Comparison of ENCODE assay signal across 9 cellular contexts in the genomic region with DNA sequence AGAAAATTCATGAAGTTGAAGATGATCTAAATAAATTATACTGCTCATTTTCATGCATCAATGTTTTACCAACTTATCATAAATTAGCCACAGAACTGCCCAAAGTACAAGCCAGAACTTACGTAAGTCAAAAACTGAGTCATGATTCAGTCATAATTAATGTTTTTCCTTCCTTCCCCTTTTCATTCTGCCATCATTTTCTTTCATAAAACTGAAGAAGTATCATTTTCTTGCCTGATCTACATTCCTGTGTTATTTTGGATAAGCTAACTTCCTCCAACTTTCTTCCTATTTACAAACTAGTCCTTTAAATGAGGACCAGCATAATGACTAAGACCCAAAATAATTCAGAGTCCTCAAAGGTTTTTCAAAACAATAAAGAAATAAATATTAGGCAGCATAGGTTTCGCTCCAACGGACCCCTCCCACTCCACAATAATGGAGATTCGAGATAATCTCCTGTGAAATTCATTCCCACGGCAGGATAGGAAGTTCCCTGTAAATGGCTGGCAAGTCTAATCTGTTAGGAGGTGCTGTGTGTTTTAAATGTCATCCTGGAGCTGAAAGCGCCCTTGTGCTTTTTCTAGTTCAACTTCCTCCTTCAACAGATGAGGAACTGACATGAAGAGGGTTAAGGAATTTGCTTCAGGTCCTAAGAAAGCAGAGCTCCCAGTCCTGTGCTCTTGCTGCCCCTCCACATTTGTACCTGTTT.
DNase-seq lines count a peak whose midpoint lies in the region; ATAC-seq, FAIRE-seq and TF ChIP-seq lines count a peak whose summit lies in the region.
"Had no signal": no experiment of that assay in that cellular context is flagged by ENCODE, and none has a peak within 500 bp of the region (broad histone marks: within the 10 kb centered on the region; RNA-seq: fewer than 3 reads in every experiment).

No MANE protein-coding gene starts in this region.

- TF ChIP-seq POLR2A in HepG2 (IDR thresholded peaks at IDR 0.05; ENCODE audit: insufficient read depth in 1 of 2, low read depth in 2 of 2, low read length in 2 of 2) (no peak), right lobe of liver (IDR thresholded peaks at IDR 0.05) (no peak)

- H3K4me3 ChIP-seq in liver (ENCODE audit: low read depth in 1 of 3, low read length in 3 of 3) (no peak overlapping the region), HepG2 (replicated peaks in 1 of 3; ENCODE audit: insufficient read depth in 1 of 3, low read depth in 2 of 3, low read length in 3 of 3) (no peak overlapping the region), mammary epithelial cell (replicated peaks in 1 of 3; ENCODE audit: insufficient read depth in 1 of 3, low read depth in 2 of 3, low read length in 3 of 3) (no peak overlapping the region), right lobe of liver (no peak overlapping the region)

- H3K36me3 Mint-ChIP-seq in activated CD4-positive, alpha-beta memory T cell treated with anti-CD3 and anti-CD28 coated beads for 36 hours = no peaks in the 10 kb centered on the region
- H3K36me3 Mint-ChIP-seq in activated naive CD4-positive, alpha-beta T cell treated with anti-CD3 and anti-CD28 coated beads, Interleukin-2, amount 50 U/mL, for 72 hours = no peaks in the 10 kb centered on the region

- intact Hi-C loops in HepG2 (cut with micrococcal nuclease; ENCODE audit: unreplicated experiment) = no loop called here
- intact Hi-C loops in mammary epithelial cell (cut with micrococcal nuclease) = no loop called here
- intact Hi-C loops in right lobe of liver (cut with DNase I) = no loop called here
- intact Hi-C loops in activated CD4-positive, alpha-beta memory T cell treated with anti-CD3 and anti-CD28 coated beads for 36 hours (cut with micrococcal nuclease) = no loop called here

- no peak for FAIRE-seq in HepG2 (lab: Jason Lieb, UNC)

- no peaks in the 10 kb centered on the region for H3K4me1 Mint-ChIP-seq in activated CD4-positive, alpha-beta memory T cell treated with anti-CD3 and anti-CD28 coated beads for 36 hours (ENCODE audit: low read depth)

- no peak overlapping the region for H3K4me3 Mint-ChIP-seq in activated CD4-positive, alpha-beta memory T cell treated with anti-CD3 and anti-CD28 coated beads for 36 hours

- H3K4me1 ChIP-seq in liver (ENCODE audit: control insufficient read depth in 4 of 4, insufficient read depth in 4 of 4, low read length in 3 of 4) (no peaks in the 10 kb centered on the region), HepG2 (ENCODE audit: insufficient read depth, low read length) (no peaks in the 10 kb centered on the region), mammary epithelial cell (ENCODE audit: insufficient read depth, low read length) (peaks cover 14% of the 10 kb centered on the region), right lobe of liver (no peaks in the 10 kb centered on the region)

- H3K79me2 ChIP-seq in HepG2 (ENCODE audit: insufficient read depth, low read length) (no peaks in the 10 kb centered on the region), mammary epithelial cell (ENCODE audit: insufficient read depth, low read length) (no peaks in the 10 kb centered on the region)

- H3K9me3 ChIP-seq in liver (ENCODE audit: control insufficient read depth in 4 of 4, low read length in 3 of 4) = no peaks in the 10 kb centered on the region
- no peaks in the 10 kb centered on the region for H3K9me3 ChIP-seq in HepG2 (ENCODE audit: low read length)
- H3K9me3 ChIP-seq in mammary epithelial cell (replicated peaks; ENCODE audit: insufficient read depth, low read length) = no peaks in the 10 kb centered on the region
- no peaks in the 10 kb centered on the region for H3K9me3 ChIP-seq in right lobe of liver

- CTCF ChIA-PET in HepG2 (lab: Yijun Ruan, JAX; ENCODE audit: low intra/inter-chr PET ratio, low total read pairs) (no interaction called here), mammary epithelial cell (lab: Charles Lee; ENCODE audit: low non-redundant PET) (no interaction called here)
- CTCF ChIA-PET in activated CD4-positive, alpha-beta memory T cell treated with anti-CD3 and anti-CD28 coated beads for 36 hours (lab: Charles Lee) = interaction anchor here (0.6 kb wide), 1 partner anchor 473 kb away, joined by 3 read pairs; no protein-coding TSS in a partner anchor

- H4K20me1 ChIP-seq in HepG2 (ENCODE audit: insufficient read depth, low read length) (no peaks in the 10 kb centered on the region), mammary epithelial cell (ENCODE audit: insufficient read depth, low read length) (no peaks in the 10 kb centered on the region)

- H3K9me3 Mint-ChIP-seq in activated CD4-positive, alpha-beta memory T cell treated with anti-CD3 and anti-CD28 coated beads for 36 hours = no peaks in the 10 kb centered on the region
- H3K9me3 Mint-ChIP-seq in activated naive CD4-positive, alpha-beta T cell treated with anti-CD3 and anti-CD28 coated beads, Interleukin-2, amount 50 U/mL, for 72 hours = no peaks in the 10 kb centered on the region

- H3K27me3 ChIP-seq in liver (ENCODE audit: control insufficient read depth in 4 of 4, insufficient read depth in 4 of 4, low read length in 3 of 4) (no peaks in the 10 kb centered on the region), HepG2 (ENCODE audit: control insufficient read depth in 1 of 2, insufficient read depth in 2 of 2, low read length in 2 of 2) (no peaks in the 10 kb centered on the region), mammary epithelial cell (ENCODE audit: insufficient read depth, low read length) (no peaks in the 10 kb centered on the region), right lobe of liver (no peaks in the 10 kb centered on the region)

- WGBS in liver = 69% methylated on average over 6 of the region's 6 CpGs
- 95% methylated on average over 6 of the region's 6 CpGs for WGBS in HepG2 (ENCODE audit: low lambda C conversion rate)
- WGBS in mammary epithelial cell (ENCODE audit: low coverage, missing lambda C conversion rate) = 79% methylated on average over 6 of the region's 6 CpGs
- 49% methylated on average over 6 of the region's 6 CpGs for WGBS in right lobe of liver (ENCODE audit: insufficient coverage, low coverage, low lambda C conversion rate, missing lambda C conversion rate)

- no peak for TF ChIP-seq RAD21 in liver (IDR thresholded peaks at IDR 0.05)
- no peak for TF ChIP-seq RAD21 in HepG2 (CRISPR knock-in tag; IDR thresholded peaks at IDR 0.05)

- no peak overlapping the region for H3K27ac Mint-ChIP-seq in activated CD4-positive, alpha-beta memory T cell treated with anti-CD3 and anti-CD28 coated beads for 36 hours
- no peak overlapping the region for H3K27ac Mint-ChIP-seq in activated naive CD4-positive, alpha-beta T cell treated with anti-CD3 and anti-CD28 coated beads, Interleukin-2, amount 50 U/mL, for 72 hours

- H3K9ac ChIP-seq in liver (ENCODE audit: low read depth in 1 of 2, low read length in 2 of 2) (no peak overlapping the region), HepG2 (ENCODE audit: insufficient read depth, low read depth, low read length) (no peak overlapping the region), mammary epithelial cell (ENCODE audit: insufficient read depth, low read length) (no peak overlapping the region)

- H3K36me3 ChIP-seq in liver (ENCODE audit: control insufficient read depth in 4 of 4, insufficient read depth in 3 of 4, low read depth in 1 of 4, low read length in 3 of 4) (peaks cover 0 to 22% (median 20%) of the 10 kb centered on the region in 4 donors), HepG2 (replicated peaks in 1 of 2; ENCODE audit: control insufficient read depth in 1 of 2, insufficient read depth in 2 of 2, low read length in 2 of 2) (peaks cover 15 to 37% of the 10 kb centered on the region in 2 experiments; a peak in 4 of 5 replicates), mammary epithelial cell (ENCODE audit: insufficient read depth, low read length) (no peaks in the 10 kb centered on the region), right lobe of liver (peaks cover 0 to 5% (median under 1%) of the 10 kb centered on the region in 4 donors)

- TF ChIP-seq CTCF in liver (IDR thresholded peaks at IDR 0.05; ENCODE audit: low read depth, low read length, missing input control) (no peak), HepG2 (CRISPR knock-in tag; IDR thresholded peaks at IDR 0.05) (no peak), mammary epithelial cell (conservative IDR thresholded peaks at IDR 0.05 in 1 of 2, IDR thresholded peaks at IDR 0.05 in 1 of 2; ENCODE audit: extremely low read depth in 1 of 2, insufficient read depth in 1 of 2, low read depth in 1 of 2, low read length in 2 of 2) (no peak), right lobe of liver (IDR thresholded peaks at IDR 0.05) (no peak)

- ATAC-seq in HepG2 (no peak), right lobe of liver (peak; percentile 47 to 68 (median 62)), GM21529 (IDR thresholded peaks at IDR 0.05; ENCODE audit: unreplicated experiment) (no peak)
- no peak for ATAC-seq in activated naive CD4-positive, alpha-beta T cell treated with anti-CD3 and anti-CD28 coated beads, Interleukin-2, amount 50 U/mL, for 72 hours

- in situ Hi-C loops in HepG2 (cut with HindIII; ENCODE audit: extremely low pct_ligation_motif_present, low pct_unique_long_range_greater_than_20kb) (no loop called here), mammary epithelial cell (cut with MboI; ENCODE audit: low sequenced_read_pairs in 2 of 2) (no loop called here)

- BruUV-seq in HepG2 (replicated peaks; lab: Mats Ljungman, UMichigan) (no TSS peak), mammary epithelial cell (replicated peaks; lab: Mats Ljungman, UMichigan) (no TSS peak)

- H3K27me3 Mint-ChIP-seq in activated CD4-positive, alpha-beta memory T cell treated with anti-CD3 and anti-CD28 coated beads for 36 hours = no peaks in the 10 kb centered on the region

- peak overlapping the region in 1 of 2 donors; percentile 48 for H3K27ac ChIP-seq in liver (ENCODE audit: low read depth in 1 of 2, low read length in 2 of 2)
- no peak overlapping the region for H3K27ac ChIP-seq in HepG2 (ENCODE audit: extremely low read length, insufficient read depth, low read length)
- no peak overlapping the region for H3K27ac ChIP-seq in mammary epithelial cell (ENCODE audit: insufficient read depth, low read depth, low read length)
- H3K27ac ChIP-seq in right lobe of liver = peak overlapping the region in 2 of 3 donors; percentile 15 to 49

- dilution Hi-C loops in mammary epithelial cell (cut with HindIII; ENCODE audit: low sequenced_read_pairs) = no loop called here

- no peak overlapping the region for H3K4me2 ChIP-seq in HepG2 (ENCODE audit: low read depth, low read length)
- H3K4me2 ChIP-seq in mammary epithelial cell (ENCODE audit: insufficient read depth, low read depth, low read length) = peak overlapping the region; percentile 9

- DNase-seq in HepG2 (ENCODE audit: low spot score) = no peak
- peak; percentile 62 for DNase-seq in mammary epithelial cell
- DNase-seq in right lobe of liver = no peak
- no peak for DNase-seq in activated CD4-positive, alpha-beta memory T cell treated with anti-CD3 and anti-CD28 coated beads for 36 hours
- DNase-seq in activated naive CD4-positive, alpha-beta T cell treated with anti-CD3 and anti-CD28 coated beads, Interleukin-2, amount 50 U/mL, for 72 hours (ENCODE audit: low spot score in 2 of 2) = no peak
- no peak for DNase-seq in activated CD4-positive, alpha-beta T cell treated with anti-CD3 and anti-CD28 coated beads, Interleukin-2, amount 50 U/mL, for 4 hours
- DNase-seq: NCI-H187 had no signal

- TF ChIP-seq EP300 in HepG2 (IDR thresholded peaks at IDR 0.05; ENCODE audit: low read depth in 2 of 2, low read length in 2 of 2) = no peak
- no peak for TF ChIP-seq EP300 in HepG2 (CRISPR knock-in tag; IDR thresholded peaks at IDR 0.05; ENCODE audit: borderline replicate concordance)

- POLR2A ChIA-PET in HepG2 (lab: Yijun Ruan, JAX) = no interaction called here
- POLR2A ChIA-PET in activated CD4-positive, alpha-beta memory T cell treated with anti-CD3 and anti-CD28 coated beads for 36 hours (lab: Charles Lee) = no interaction called here

- H2AFZ ChIP-seq in HepG2 (ENCODE audit: low read length) = no peak overlapping the region
- no peak overlapping the region for H2AFZ ChIP-seq in mammary epithelial cell (ENCODE audit: low read depth, low read length)

Comparison
In these comparisons a context has a peak if more than half of its experiments do, and no peak if none do; other contexts are left out.
1. H3K27ac ChIP-seq: peak in right lobe of liver (2 of 3); none in HepG2 (single experiment) and mammary epithelial cell (single experiment).
2. ATAC-seq: peak in right lobe of liver (4 of 4); none in HepG2 (single experiment), GM21529 (single experiment) and activated naive CD4-positive, alpha-beta T cell treated with anti-CD3 and anti-CD28 coated beads, Interleukin-2, amount 50 U/mL, for 72 hours (0 of 2).